25 cellular contexts compared by ENCODE assay signal in the genomic region with DNA sequence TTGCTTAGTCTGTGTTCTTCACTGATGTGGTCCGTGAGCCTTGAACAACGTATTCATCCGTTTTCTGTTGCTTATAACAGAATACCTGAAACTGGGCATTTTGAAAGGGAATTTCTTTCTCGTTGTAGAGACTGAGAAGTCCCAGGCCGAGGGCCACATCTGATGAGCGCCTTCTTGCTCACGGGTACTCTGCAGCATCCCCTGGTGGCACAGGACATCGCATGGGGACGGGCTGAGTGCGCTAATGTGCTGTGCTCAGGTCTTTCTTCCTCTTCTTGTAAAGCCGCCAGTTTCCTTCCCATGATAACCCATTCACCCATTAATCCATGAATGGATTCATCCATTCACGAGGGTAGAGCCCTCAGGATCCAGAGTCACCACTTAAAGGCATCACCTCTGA.
DNase-seq lines count a peak whose midpoint lies in the region; ATAC-seq, FAIRE-seq and TF ChIP-seq lines count a peak whose summit lies in the region.
"Had no signal": no experiment of that assay in that cellular context is flagged by ENCODE, and none has a peak within 500 bp of the region (broad histone marks: within the 10 kb centered on the region; RNA-seq: fewer than 3 reads in every experiment).

No MANE protein-coding gene starts in this region.

- H3K4me3 ChIP-seq in OCI-LY1 (ENCODE audit: low read depth, low read length, poor library complexity, severe bottlenecking) = peak overlapping the region; percentile 13
- no peak overlapping the region for H3K4me3 ChIP-seq in choroid plexus epithelial cell (ENCODE audit: low read depth, low read length)
- H3K4me3 ChIP-seq: dorsolateral prefrontal cortex, heart left ventricle, lung, prostate gland, transverse colon had no signal

- peaks cover 91% of the 10 kb centered on the region for H3K4me1 ChIP-seq in OCI-LY1 (ENCODE audit: insufficient read depth, low read length, severe bottlenecking)

- no peak for TF ChIP-seq CTCF in natural killer cell (IDR thresholded peaks at IDR 0.05)
- peak; percentile 68 for TF ChIP-seq CTCF in OCI-LY1 (IDR thresholded peaks at IDR 0.05; ENCODE audit: low read length)
- TF ChIP-seq CTCF in choroid plexus epithelial cell (conservative IDR thresholded peaks at IDR 0.05; ENCODE audit: low read depth, low read length) = peak; percentile 14

- H3K4me1 Mint-ChIP-seq in natural killer cell = peaks cover 50 to 64% of the 10 kb centered on the region in 2 donors
- peaks cover 63 to 72% of the 10 kb centered on the region in 2 donors for H3K4me1 Mint-ChIP-seq in natural killer cell treated with Interleukin-12 subunit alpha and Interleukin-12 subunit beta and Interleukin-15 and Interleukin-18, amount 100 ng/mL, for 72 hours (ENCODE audit: low read depth in 2 of 2)
- peaks cover 18 to 48% of the 10 kb centered on the region in 2 donors for H3K4me1 Mint-ChIP-seq in effector memory CD8-positive, alpha-beta T cell (ENCODE audit: low read depth in 2 of 2)

- no peak for ATAC-seq in natural killer cell
- no peak for ATAC-seq in natural killer cell treated with Interleukin-12 subunit alpha and Interleukin-12 subunit beta and Interleukin-15 and Interleukin-18, amount 100 ng/mL, for 72 hours
- no peak for ATAC-seq in effector memory CD8-positive, alpha-beta T cell (replicated peaks)
- ATAC-seq in HG02981 (IDR thresholded peaks at IDR 0.05; ENCODE audit: unreplicated experiment) = no peak

- H3K9ac ChIP-seq in OCI-LY1 (ENCODE audit: low read length) = peak overlapping the region; percentile 60
- H3K9ac ChIP-seq: SK-N-SH had no signal

- no peak for DNase-seq in natural killer cell
- no peak for DNase-seq in natural killer cell treated with Interleukin-12 subunit alpha and Interleukin-12 subunit beta and Interleukin-15 and Interleukin-18, amount 100 ng/mL, for 72 hours (ENCODE audit: low spot score)
- no peak for DNase-seq in choroid plexus epithelial cell (ENCODE audit: low read depth)
- no peak for DNase-seq in H54 (ENCODE audit: insufficient read length, low spot score)
- DNase-seq in effector memory CD8-positive, alpha-beta T cell = no peak
- DNase-seq in NCI-H1105 (lab: John Stamatoyannopoulos, UW) = no peak
- DNase-seq: activated CD4-positive, alpha-beta memory T cell treated with anti-CD3 and anti-CD28 coated beads for 36 hours; activated gamma-delta T cell; central memory CD4-positive, alpha-beta T cell; COR-L47; dorsolateral prefrontal cortex; heart left ventricle; Kasumi-1; kidney glomerular epithelial cell; NCI-H1048; NCI-H1930; NCI-H526 treated with DMSO at 0.1 percent for 48 hours; SK-N-SH; transverse colon had no signal

- TF ChIP-seq POLR2A in H54 (IDR thresholded peaks at IDR 0.05; ENCODE audit: low read depth, low read length) = no peak

- peak overlapping the region; percentile 42 for H3K4me2 ChIP-seq in OCI-LY1 (ENCODE audit: low read length)
- H3K4me2 ChIP-seq: SK-N-SH had no signal

- no peak overlapping the region for H2AFZ ChIP-seq in OCI-LY1 (ENCODE audit: low read length)

- H3K36me3 Mint-ChIP-seq in natural killer cell = peaks cover 12% of the 10 kb centered on the region
- H3K36me3 Mint-ChIP-seq in natural killer cell treated with Interleukin-12 subunit alpha and Interleukin-12 subunit beta and Interleukin-15 and Interleukin-18, amount 100 ng/mL, for 72 hours = peaks cover 21% of the 10 kb centered on the region
- H3K36me3 Mint-ChIP-seq in effector memory CD8-positive, alpha-beta T cell (ENCODE audit: insufficient read depth) = peaks cover 8% of the 10 kb centered on the region

- H3K27me3 Mint-ChIP-seq in natural killer cell (ENCODE audit: low read depth in 2 of 2) = no peaks in the 10 kb centered on the region
- no peaks in the 10 kb centered on the region for H3K27me3 Mint-ChIP-seq in natural killer cell treated with Interleukin-12 subunit alpha and Interleukin-12 subunit beta and Interleukin-15 and Interleukin-18, amount 100 ng/mL, for 72 hours
- H3K27me3 Mint-ChIP-seq in effector memory CD8-positive, alpha-beta T cell = no peaks in the 10 kb centered on the region
- H3K27me3 Mint-ChIP-seq: activated CD4-positive, alpha-beta memory T cell treated with anti-CD3 and anti-CD28 coated beads for 36 hours; B cell had no signal

- no peaks in the 10 kb centered on the region for H3K9me3 Mint-ChIP-seq in natural killer cell
- H3K9me3 Mint-ChIP-seq in natural killer cell treated with Interleukin-12 subunit alpha and Interleukin-12 subunit beta and Interleukin-15 and Interleukin-18, amount 100 ng/mL, for 72 hours = no peaks in the 10 kb centered on the region
- no peaks in the 10 kb centered on the region for H3K9me3 Mint-ChIP-seq in effector memory CD8-positive, alpha-beta T cell
- H3K9me3 Mint-ChIP-seq: activated CD4-positive, alpha-beta memory T cell treated with anti-CD3 and anti-CD28 coated beads for 36 hours had no signal

- H3K4me3 Mint-ChIP-seq in natural killer cell = no peak overlapping the region
- H3K4me3 Mint-ChIP-seq in natural killer cell treated with Interleukin-12 subunit alpha and Interleukin-12 subunit beta and Interleukin-15 and Interleukin-18, amount 100 ng/mL, for 72 hours = no peak overlapping the region
- no peak overlapping the region for H3K4me3 Mint-ChIP-seq in effector memory CD8-positive, alpha-beta T cell
- H3K4me3 Mint-ChIP-seq: activated CD4-positive, alpha-beta memory T cell treated with anti-CD3 and anti-CD28 coated beads for 36 hours; B cell had no signal

- peaks cover 3% of the 10 kb centered on the region; the same call in 1 of the 2 replicates for H3F3A ChIP-seq in OCI-LY1 (ENCODE audit: insufficient read depth, low read length)

- no peaks in the 10 kb centered on the region for H3K9me2 ChIP-seq in OCI-LY1 (ENCODE audit: low read depth, low read length)
- H3K9me2 ChIP-seq: SK-N-SH had no signal

- H3K27ac ChIP-seq in OCI-LY1 (ENCODE audit: low read depth, low read length, poor library complexity, severe bottlenecking) = peak overlapping the region; percentile 98
- H3K27ac ChIP-seq: dorsolateral prefrontal cortex, epithelial cell of prostate, heart left ventricle, prostate gland, transverse colon had no signal

- no peaks in the 10 kb centered on the region for H4K20me1 ChIP-seq in OCI-LY1 (ENCODE audit: insufficient read depth, low read length)

- no peaks in the 10 kb centered on the region for H3K79me2 ChIP-seq in OCI-LY1 (ENCODE audit: insufficient read depth, low read length)

- H3K27ac Mint-ChIP-seq in natural killer cell = peak overlapping the region; percentile 10 to 80
- peak overlapping the region in 1 of 2 donors; percentile 86 for H3K27ac Mint-ChIP-seq in natural killer cell treated with Interleukin-12 subunit alpha and Interleukin-12 subunit beta and Interleukin-15 and Interleukin-18, amount 100 ng/mL, for 72 hours
- peak overlapping the region in 1 of 2 donors; percentile 86 for H3K27ac Mint-ChIP-seq in effector memory CD8-positive, alpha-beta T cell
- H3K27ac Mint-ChIP-seq: activated CD4-positive, alpha-beta memory T cell treated with anti-CD3 and anti-CD28 coated beads for 36 hours had no signal

- intact Hi-C loops in natural killer cell (cut with micrococcal nuclease) = no loop called here

- H3K27me3 ChIP-seq in OCI-LY1 (ENCODE audit: insufficient read depth, low read length) = no peaks in the 10 kb centered on the region
- H3K27me3 ChIP-seq: dorsolateral prefrontal cortex, heart left ventricle, transverse colon had no signal

- no peaks in the 10 kb centered on the region for H3K9me3 ChIP-seq in OCI-LY1 (ENCODE audit: low read length)
- H3K9me3 ChIP-seq: heart left ventricle, prostate gland, SK-N-SH, transverse colon had no signal

- FAIRE-seq in H54 (lab: Jason Lieb, UNC) = no peak

- no peaks in the 10 kb centered on the region for H3K36me3 ChIP-seq in OCI-LY1 (ENCODE audit: insufficient read depth, low read length)
- H3K36me3 ChIP-seq: heart left ventricle, prostate gland, transverse colon had no signal
